In the genomic region with DNA sequence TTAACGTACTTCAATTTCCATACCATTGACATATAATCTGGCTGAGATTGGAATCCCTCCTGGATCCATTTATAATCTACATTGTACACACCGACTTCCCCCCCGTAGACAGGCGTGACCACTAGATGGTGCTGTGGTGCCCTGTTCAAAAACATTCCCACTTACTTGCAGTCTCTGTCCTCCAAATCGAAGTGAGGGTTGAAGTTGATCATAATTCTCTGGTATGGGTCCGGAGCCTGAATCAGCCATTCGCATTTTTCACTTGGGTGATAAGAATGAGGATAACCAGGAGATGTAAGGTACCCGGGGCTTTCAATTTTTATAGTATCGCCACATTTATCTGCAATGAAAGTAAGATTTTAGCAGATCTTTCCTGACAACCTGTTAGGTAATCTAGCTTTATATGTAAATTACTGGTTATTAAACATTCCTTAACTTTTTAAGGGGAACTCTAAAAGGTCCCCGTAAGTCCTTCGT, we compare ENCODE assay signal across 8 cellular contexts. TPM values are rescaled to one million over a fixed set of nuclear protein-coding genes. Genes with fewer than 3 reads are reported as not detected.
DNase-seq lines count a peak whose midpoint lies in the region; ATAC-seq and TF ChIP-seq lines count a peak whose summit lies in the region.

No MANE protein-coding gene starts in this region.

- H3K27ac ChIP-seq in dorsolateral prefrontal cortex = peak overlapping the region in 3 of 59 donors; percentile 11 to 32 (median 22)
- peak overlapping the region; percentile 48 for H3K27ac ChIP-seq in lower lobe of right lung

- H3K27me3 ChIP-seq in dorsolateral prefrontal cortex (peaks cover 0 to 17% (median 0%) of the 10 kb centered on the region in 45 donors), lower lobe of right lung (ENCODE audit: low read depth) (no peaks in the 10 kb centered on the region)

- DNase-seq in G401 (ENCODE audit: low spot score) (peak; percentile 54), NCI-H69 (lab: John Stamatoyannopoulos, UW) (peak; percentile 72), dorsolateral prefrontal cortex (peak; percentile 45 to 92 (median 80)), lower lobe of right lung (peak; percentile 77), cerebellar nuclear complex (lab: John Stamatoyannopoulos, UW) (no peak)
- DNase-seq in activated CD4-positive, alpha-beta T cell treated with anti-CD3 and anti-CD28 coated beads, Interleukin-2, amount 50 U/mL, for 4 hours = peak; percentile 79
- DNase-seq in stimulated activated CD4-positive, alpha-beta T cell treated with anti-CD3 and anti-CD28 coated beads, TNF-alpha, amount 100 ng/mL, for 1 hour (ENCODE audit: low read depth in 3 of 3, low spot score in 1 of 3) = peak; percentile 41 to 72 (median 54)

- intact Hi-C loops in dorsolateral prefrontal cortex (cut with DNase I) = loop anchor here (2.0 to 10.0 kb wide), 6 partner anchors 136 to 1308 kb away; no protein-coding TSS in a partner anchor
- intact Hi-C loops in lower lobe of right lung (cut with DNase I) = loop anchor here (5.0 kb wide), 1 partner anchor 1307 kb away; no protein-coding TSS in a partner anchor

- in situ Hi-C loops in G401 (cut with HindIII; ENCODE audit: low sequenced_read_pairs) = no loop called here

- ATAC-seq in HG02884 (IDR thresholded peaks at IDR 0.05; ENCODE audit: unreplicated experiment) (peak; percentile 76), lower lobe of right lung (peak; percentile 55 to 62)

- H3K4me3 ChIP-seq in dorsolateral prefrontal cortex = peak overlapping the region in 52 of 59 donors; percentile 1 to 85 (median 72)
- peak overlapping the region; percentile 79 for H3K4me3 ChIP-seq in lower lobe of right lung

- peak; percentile 72 to 98 (median 92) for TF ChIP-seq CTCF in dorsolateral prefrontal cortex (IDR thresholded peaks at IDR 0.05 in 54 of 56, conservative IDR thresholded peaks at IDR 0.05 in 2 of 56; ENCODE audit: low read depth in 1 of 56, partially characterized antibody in 56 of 56)
- TF ChIP-seq CTCF in lower lobe of right lung (IDR thresholded peaks at IDR 0.05) = peak; percentile 90

- peaks cover 53% of the 10 kb centered on the region for H3K4me1 ChIP-seq in lower lobe of right lung

- H3K9me3 ChIP-seq in lower lobe of right lung = no peaks in the 10 kb centered on the region

- peaks cover 14% of the 10 kb centered on the region for H3K36me3 ChIP-seq in lower lobe of right lung

RNA-seq across cellular contexts. Expression of a gene that starts 3.9 kb away (rescaled TPM):
- 4.0 and 17.1 TPM in 2 replicates for total RNA-seq in G401 (2014; rRNA removed; shearing (Covaris generic))
- total RNA-seq in dorsolateral prefrontal cortex (10 to 100 TPM; 11.8 to 62.1 (median 28.9) TPM), lower lobe of right lung (127 TPM)

Comparison
In these comparisons a context has a peak if more than half of its experiments do, and no peak if none do; other contexts are left out.
1. DNase-seq: peak in G401 (single experiment), NCI-H69 (single experiment), activated CD4-positive, alpha-beta T cell treated with anti-CD3 and anti-CD28 coated beads, Interleukin-2, amount 50 U/mL, for 4 hours (2 of 2), dorsolateral prefrontal cortex (10 of 10), lower lobe of right lung (single experiment) and stimulated activated CD4-positive, alpha-beta T cell treated with anti-CD3 and anti-CD28 coated beads, TNF-alpha, amount 100 ng/mL, for 1 hour (3 of 3); none in cerebellar nuclear complex (0 of 2).